Comparison of ENCODE assay signal across 19 cellular contexts in genomic region chr15:38638841-38639240, GRCh38.
"Had no signal": no experiment of that assay in that cellular context is flagged by ENCODE, and none has a peak within 500 bp of the region (broad histone marks: within the 10 kb centered on the region; RNA-seq: fewer than 3 reads in every experiment).

No MANE protein-coding gene starts in this region.

- H3K27me3 ChIP-seq: neutrophil had no signal

- H3K4me3 Mint-ChIP-seq: activated B cell treated with CpG ODN at 0.5 μM for 24 hours; activated CD8-positive, alpha-beta memory T cell treated with anti-CD3 and anti-CD28 coated beads, Interleukin-2, amount 10 ng/mL, durations not matched to agents 7 days and 5 days; effector memory CD8-positive, alpha-beta T cell; natural killer cell; stimulated activated memory B cell treated with anti-CD40 and anti-IgM and Interleukin-4, amounts not matched to agents 10 μg/mL and 1 μg/mL and 100 μg/mL, for 72 hours had no signal

- H3K36me3 ChIP-seq: left ventricle myocardium inferior, neutrophil had no signal

- H3K4me3 ChIP-seq: left ventricle myocardium inferior, mucosa of descending colon had no signal

- DNase-seq: activated B cell treated with CpG ODN at 0.5 μM for 24 hours; activated CD8-positive, alpha-beta memory T cell treated with anti-CD3 and anti-CD28 coated beads, Interleukin-2, amount 10 ng/mL, durations not matched to agents 7 days and 5 days; activated effector memory CD4-positive, alpha-beta T cell treated with anti-CD3 and anti-CD28 coated beads, Interleukin-2, amount 50 U/mL, for 16 hours; activated T-cell treated with anti-CD3 and anti-CD28 coated beads, Interleukin-2, amount 50 U/mL, for 1 hour; aorta; dermis blood vessel endothelial cell; effector memory CD8-positive, alpha-beta T cell; foreskin keratinocyte; glutamatergic neuron; hypothalamus; left ventricle myocardium inferior; mucosa of descending colon; natural killer cell; stimulated activated CD4-positive, alpha-beta T cell treated with anti-CD3 and anti-CD28 coated beads, Interleukin-12 subunit alpha, Interleukin-12 subunit beta, amount 100 ng/mL, for 4 hours; substantia nigra; trophoblast cell had no signal

- H3K4me1 ChIP-seq: foreskin keratinocyte, left ventricle myocardium inferior, parathyroid adenoma had no signal

- H3K27me3 Mint-ChIP-seq: activated B cell treated with CpG ODN at 0.5 μM for 24 hours; activated CD8-positive, alpha-beta memory T cell treated with anti-CD3 and anti-CD28 coated beads, Interleukin-2, amount 10 ng/mL, durations not matched to agents 7 days and 5 days; effector memory CD8-positive, alpha-beta T cell; stimulated activated memory B cell treated with anti-CD40 and anti-IgM and Interleukin-4, amounts not matched to agents 10 μg/mL and 1 μg/mL and 100 μg/mL, for 72 hours had no signal

- H3K9me3 Mint-ChIP-seq: activated B cell treated with CpG ODN at 0.5 μM for 24 hours; effector memory CD8-positive, alpha-beta T cell; stimulated activated memory B cell treated with anti-CD40 and anti-IgM and Interleukin-4, amounts not matched to agents 10 μg/mL and 1 μg/mL and 100 μg/mL, for 72 hours had no signal

- H3K27ac Mint-ChIP-seq: activated B cell treated with CpG ODN at 0.5 μM for 24 hours; activated CD8-positive, alpha-beta memory T cell treated with anti-CD3 and anti-CD28 coated beads, Interleukin-2, amount 10 ng/mL, durations not matched to agents 7 days and 5 days; natural killer cell; stimulated activated memory B cell treated with anti-CD40 and anti-IgM and Interleukin-4, amounts not matched to agents 10 μg/mL and 1 μg/mL and 100 μg/mL, for 72 hours had no signal

- ATAC-seq: activated CD8-positive, alpha-beta memory T cell treated with anti-CD3 and anti-CD28 coated beads, Interleukin-2, amount 10 ng/mL, durations not matched to agents 7 days and 5 days; effector memory CD8-positive, alpha-beta T cell; foreskin keratinocyte; mucosa of descending colon; stimulated activated memory B cell treated with anti-CD40 and anti-IgM and Interleukin-4, amounts not matched to agents 10 μg/mL and 1 μg/mL and 100 μg/mL, for 72 hours had no signal

- H3K27ac ChIP-seq: foreskin keratinocyte, left ventricle myocardium inferior, neutrophil, parathyroid adenoma had no signal

- H3K9me3 ChIP-seq: left ventricle myocardium inferior, mucosa of descending colon, neutrophil had no signal

- H3K36me3 Mint-ChIP-seq: natural killer cell; stimulated activated memory B cell treated with anti-CD40 and anti-IgM and Interleukin-4, amounts not matched to agents 10 μg/mL and 1 μg/mL and 100 μg/mL, for 72 hours had no signal
